In genomic region chr14:72081139-72081538, GRCh38 we compare ENCODE assay signal across 8 cellular contexts.
"Had no signal": no experiment of that assay in that cellular context is flagged by ENCODE, and none has a peak within 500 bp of the region (broad histone marks: within the 10 kb centered on the region; RNA-seq: fewer than 3 reads in every experiment).

No MANE protein-coding gene starts in this region.

- FAIRE-seq: H54, HTR-8/SVneo had no signal

- H3K27ac ChIP-seq: GM23248, KMS-11 had no signal

- H3K4me3 ChIP-seq: GM23248 had no signal

- H3K9ac ChIP-seq: GM23248, KMS-11 had no signal

- H2AFZ ChIP-seq: GM23248 had no signal

- DNase-seq: GM23248, GOT3, H9, HCEC 1CT, KBM-7 had no signal

- H3K4me2 ChIP-seq: KMS-11 had no signal

- H3K4me3 Mint-ChIP-seq: H9 had no signal

- H3K27ac Mint-ChIP-seq: H9 had no signal
